ENCODE assay signal across 1 cellular context in genomic region chr1:67431156-67431765, GRCh38.
TF ChIP-seq lines count a peak whose summit lies in the region.

No MANE protein-coding gene starts in this region.

TF ChIP-seq in IMR-90, 13 proteins besides CTCF, POLR2A, EP300 and RAD21 (continued from another document):
- TF ChIP-seq USF2 (IDR thresholded peaks at IDR 0.05; ENCODE audit: low read depth, low read length) = no peak; the same call in 1 of the 2 replicates
- no peak for TF ChIP-seq MAZ (IDR thresholded peaks at IDR 0.05; ENCODE audit: borderline replicate concordance, low read depth, low read length)
- TF ChIP-seq SMC3 (IDR thresholded peaks at IDR 0.05; ENCODE audit: low read depth, low read length) = no peak
- no peak for TF ChIP-seq CHD1 (IDR thresholded peaks at IDR 0.05; ENCODE audit: low read depth, low read length)
